ENCODE assay signal across 19 cellular contexts in genomic region chr2:16568998-16569397, GRCh38.
DNase-seq lines count a peak whose midpoint lies in the region; ATAC-seq, FAIRE-seq and TF ChIP-seq lines count a peak whose summit lies in the region.
"Had no signal": no experiment of that assay in that cellular context is flagged by ENCODE, and none has a peak within 500 bp of the region (broad histone marks: within the 10 kb centered on the region; RNA-seq: fewer than 3 reads in every experiment).

No MANE protein-coding gene starts in this region.

- H3K4me3 ChIP-seq in left ventricle myocardium inferior (no peak overlapping the region), kidney (ENCODE audit: low read length in 2 of 2) (no peak overlapping the region)
- H3K4me3 ChIP-seq: A549 had no signal

- H3K4me1 Mint-ChIP-seq in mesothelial cell of epicardium = peaks cover 65% of the 10 kb centered on the region
- H3K4me1 Mint-ChIP-seq: CD4-positive, CD25-positive, alpha-beta regulatory T cell had no signal

- DNase-seq in left ventricle myocardium inferior = no peak
- DNase-seq in left cardiac atrium = no peak
- peak; percentile 48 for DNase-seq in astrocyte of the hippocampus (ENCODE audit: low read depth, low spot score)
- DNase-seq in mesothelial cell of epicardium (ENCODE audit: low spot score in 2 of 2, unreplicated experiment in 2 of 2) = no peak
- peak; percentile 37 for DNase-seq in urothelium cell line (ENCODE audit: low spot score)
- DNase-seq in NCI-H2081 (lab: John Stamatoyannopoulos, UW) = no peak
- no peak for DNase-seq in kidney
- DNase-seq in activated CD8-positive, alpha-beta memory T cell treated with anti-CD3 and anti-CD28 coated beads, Interleukin-2, amount 50 U/mL, for 48 hours = no peak
- DNase-seq: Calu3; CD4-positive, CD25-positive, alpha-beta regulatory T cell; DMS79 treated with DMSO at 0.1 percent for 48 hours; GDM1; HFFc6; KG1; NCI-H1048; NCI-H2107 had no signal

- H3K9me3 Mint-ChIP-seq in mesothelial cell of epicardium = peaks cover 5% of the 10 kb centered on the region

- H3K36me3 ChIP-seq in left ventricle myocardium inferior = peaks cover 7% of the 10 kb centered on the region
- H3K36me3 ChIP-seq in kidney (ENCODE audit: control insufficient read depth in 1 of 2, insufficient read depth in 2 of 2, low read length in 2 of 2) = no peaks in the 10 kb centered on the region

- peak overlapping the region; percentile 89 for H3K27ac Mint-ChIP-seq in mesothelial cell of epicardium
- H3K27ac Mint-ChIP-seq: CD4-positive, CD25-positive, alpha-beta regulatory T cell; HFFc6 had no signal

- TF ChIP-seq CTCF in left ventricle myocardium inferior (IDR thresholded peaks at IDR 0.05; ENCODE audit: borderline replicate concordance) (no peak), mesothelial cell of epicardium (IDR thresholded peaks at IDR 0.05; ENCODE audit: unreplicated experiment) (no peak), kidney (IDR thresholded peaks at IDR 0.05; ENCODE audit: borderline replicate concordance, extremely low read depth, insufficient read depth) (no peak)

- H3K9ac ChIP-seq in kidney (ENCODE audit: low read length in 2 of 2) = no peak overlapping the region

- no peaks in the 10 kb centered on the region for H3K27me3 Mint-ChIP-seq in mesothelial cell of epicardium (ENCODE audit: low read depth)
- H3K27me3 Mint-ChIP-seq: CD4-positive, CD25-positive, alpha-beta regulatory T cell had no signal

- no peak for ATAC-seq in left cardiac atrium
- ATAC-seq: A549 had no signal

- H3K4me3 Mint-ChIP-seq in mesothelial cell of epicardium = no peak overlapping the region
- H3K4me3 Mint-ChIP-seq: CD4-positive, CD25-positive, alpha-beta regulatory T cell; HFFc6 had no signal

- FAIRE-seq in urothelium cell line (lab: Jason Lieb, UNC) (no peak), kidney (lab: Jason Lieb, UNC) (no peak)
- FAIRE-seq: A549, GM12892, H1 had no signal

- H3K4me1 ChIP-seq in left ventricle myocardium inferior (peaks cover 26% of the 10 kb centered on the region), kidney (ENCODE audit: control insufficient read depth in 1 of 2, insufficient read depth in 1 of 2, low read depth in 1 of 2, low read length in 2 of 2) (no peaks in the 10 kb centered on the region)
- H3K4me1 ChIP-seq: A549 had no signal

- intact Hi-C loops in left ventricle myocardium inferior (cut with micrococcal nuclease) = no loop called here
- intact Hi-C loops in left cardiac atrium (cut with DNase I) = no loop called here
- intact Hi-C loops in kidney (cut with DNase I) = no loop called here

- H3K36me3 Mint-ChIP-seq in mesothelial cell of epicardium = peaks cover 7% of the 10 kb centered on the region
- H3K36me3 Mint-ChIP-seq: CD4-positive, CD25-positive, alpha-beta regulatory T cell had no signal

- no peaks in the 10 kb centered on the region for H3K9me3 ChIP-seq in left ventricle myocardium inferior (replicated peaks)
- no peaks in the 10 kb centered on the region for H3K9me3 ChIP-seq in kidney (ENCODE audit: control insufficient read depth in 1 of 2, low read length in 2 of 2)
- H3K9me3 ChIP-seq: A549 had no signal

- no peaks in the 10 kb centered on the region for H3K27me3 ChIP-seq in left ventricle myocardium inferior (ENCODE audit: low read depth)

- H3K27ac ChIP-seq in left ventricle myocardium inferior (replicated peaks) = peak overlapping the region; percentile 38
- H3K27ac ChIP-seq in kidney (ENCODE audit: low read depth in 2 of 2, low read length in 2 of 2) = no peak overlapping the region
- H3K27ac ChIP-seq: A549 had no signal

Comparison
In these comparisons a context has a peak if more than half of its experiments do, and no peak if none do; other contexts are left out.
1. DNase-seq: peak in astrocyte of the hippocampus (single experiment) and urothelium cell line (single experiment); none in left ventricle myocardium inferior (single experiment), left cardiac atrium (single experiment), mesothelial cell of epicardium (0 of 2), NCI-H2081 (0 of 2), kidney (single experiment) and activated CD8-positive, alpha-beta memory T cell treated with anti-CD3 and anti-CD28 coated beads, Interleukin-2, amount 50 U/mL, for 48 hours (single experiment).